8 cellular contexts compared by ENCODE assay signal in the genomic region with DNA sequence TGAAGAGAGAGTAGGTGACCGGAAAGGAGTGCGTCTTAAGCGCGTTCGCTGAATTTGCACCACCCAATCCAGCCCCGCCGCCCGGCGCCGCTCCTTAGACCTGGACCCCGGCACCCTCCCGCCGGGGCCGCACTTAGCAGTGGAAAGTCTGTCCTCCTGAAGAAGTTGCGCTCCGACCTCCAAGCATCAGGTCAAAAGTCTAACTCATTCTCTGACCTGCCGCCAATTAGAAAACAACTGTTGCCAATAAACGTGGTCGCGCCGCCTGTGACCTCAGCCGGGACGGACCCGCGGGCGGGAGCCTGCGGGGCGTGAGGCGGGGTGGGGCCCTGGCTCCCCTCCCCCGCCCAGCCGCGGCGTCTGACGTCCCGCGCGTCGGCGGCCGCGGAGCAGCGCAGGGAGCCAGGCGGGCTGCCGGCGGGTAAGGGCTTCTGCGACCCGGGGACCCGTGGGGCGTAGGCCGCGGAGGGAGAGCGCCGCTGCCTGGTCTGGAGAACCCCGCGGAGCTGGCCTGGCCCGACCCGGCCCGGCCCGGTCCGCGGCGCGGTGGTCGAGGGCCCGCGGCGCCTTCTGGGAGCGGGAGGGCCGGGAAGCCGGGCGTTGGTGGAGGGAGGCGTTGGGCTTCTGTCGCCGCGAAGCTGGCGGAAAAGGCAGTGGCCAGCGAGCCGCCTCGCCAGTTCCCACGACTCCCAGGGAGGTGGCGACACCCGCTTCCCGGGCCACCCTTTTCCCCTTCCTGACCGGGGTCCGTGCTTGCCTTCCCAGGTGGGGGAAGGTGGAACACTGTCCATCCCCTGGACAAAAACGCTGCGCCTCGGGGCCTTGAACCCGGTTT. TPM values are rescaled to one million over a fixed set of nuclear protein-coding genes. Genes with fewer than 3 reads are reported as not detected.
DNase-seq lines count a peak whose midpoint lies in the region; ATAC-seq and TF ChIP-seq lines count a peak whose summit lies in the region.

A gene with protein sequence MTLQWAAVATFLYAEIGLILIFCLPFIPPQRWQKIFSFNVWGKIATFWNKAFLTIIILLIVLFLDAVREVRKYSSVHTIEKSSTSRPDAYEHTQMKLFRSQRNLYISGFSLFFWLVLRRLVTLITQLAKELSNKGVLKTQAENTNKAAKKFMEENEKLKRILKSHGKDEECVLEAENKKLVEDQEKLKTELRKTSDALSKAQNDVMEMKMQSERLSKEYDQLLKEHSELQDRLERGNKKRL (plus strand): TSS at position 366 of the 835 bp plus-strand sequence. CDS start 527 bp downstream, outside the sequence.

- H3K4me1 ChIP-seq in hepatocyte (ENCODE audit: insufficient read depth), result peaks cover 7% of the 10 kb centered on the region

- H3K4me3 ChIP-seq in astrocyte of the cerebellum (ENCODE audit: low read depth, low read length), result peak within 1 kb of the TSS; percentile 79
- peak within 1 kb of the TSS; percentile 93 for H3K4me3 ChIP-seq in hepatocyte

- peak within 1 kb of the TSS; percentile 91 for H3K27ac ChIP-seq in hepatocyte

- no peaks in the 10 kb centered on the region for H3K36me3 ChIP-seq in hepatocyte (replicated peaks; ENCODE audit: insufficient read depth, low read depth)

- H3K9me3 ChIP-seq in hepatocyte (ENCODE audit: low read depth), result no peaks in the 10 kb centered on the region

- TF ChIP-seq CTCF in astrocyte of the cerebellum (IDR thresholded peaks at IDR 0.05; ENCODE audit: low read depth, low read length, missing control alignments) (no peak), hepatocyte (IDR thresholded peaks at IDR 0.05; ENCODE audit: poor library complexity) (peak; percentile 34)

- peak within 1 kb of the TSS; percentile 89 for H3K4me2 ChIP-seq in hepatocyte

- peak; percentile 85 for TF ChIP-seq POLR2A in GM15510 (IDR thresholded peaks at IDR 0.05; ENCODE audit: borderline replicate concordance, extremely low read depth, insufficient read length)

- H3K9me2 ChIP-seq in hepatocyte (replicated peaks; ENCODE audit: insufficient read depth), result no peaks in the 10 kb centered on the region

- DNase-seq in NCI-H1105 (lab: John Stamatoyannopoulos, UW) (peak; percentile 69), T-helper 22 cell (ENCODE audit: low read depth) (peak; percentile 48), astrocyte of the cerebellum (ENCODE audit: low read depth) (no peak), hepatocyte (ENCODE audit: low spot score) (peak; percentile 88), retina (peak; percentile 86), HPDE6-E6E7 (ENCODE audit: extremely low spot score) (no peak)

- H3K27me3 ChIP-seq in hepatocyte, result no peaks in the 10 kb centered on the region

- under 1% methylated on average over 35 of the region's 89 CpGs for WGBS in hepatocyte (ENCODE audit: low lambda C conversion rate, missing lambda C conversion rate)

- H4K20me1 ChIP-seq in hepatocyte (ENCODE audit: insufficient read depth, poor library complexity, severe bottlenecking), result no peaks in the 10 kb centered on the region

- peaks cover 6% of the 10 kb centered on the region for H3K79me2 ChIP-seq in hepatocyte

- peak; percentile 93 for ATAC-seq in HG02623 (IDR thresholded peaks at IDR 0.05; ENCODE audit: unreplicated experiment)

- in situ Hi-C loops in astrocyte of the cerebellum (cut with HindIII; ENCODE audit: low sequenced_read_pairs), result no loop called here

- H2AFZ ChIP-seq in hepatocyte, result peak within 1 kb of the TSS; percentile 99

RNA-seq across cellular contexts. Expression of the gene that starts here (rescaled TPM):
- total RNA-seq in hepatocyte, result 54.2 and 76.6 TPM in 2 replicates
- 27.5 and 35.1 TPM in 2 replicates for polyA plus RNA-seq in hepatocyte

Comparison
In these comparisons a context has a peak if more than half of its experiments do, and no peak if none do; other contexts are left out.
1. DNase-seq: peak in NCI-H1105 (single experiment), T-helper 22 cell (single experiment), hepatocyte (single experiment) and retina (single experiment); none in astrocyte of the cerebellum (single experiment) and HPDE6-E6E7 (single experiment).